9 cellular contexts compared by ENCODE assay signal in genomic region chr15:67241132-67241855, GRCh38. TPM values are rescaled to one million over a fixed set of nuclear protein-coding genes. Genes with fewer than 3 reads are reported as not detected.
DNase-seq lines count a peak whose midpoint lies in the region; ATAC-seq and TF ChIP-seq lines count a peak whose summit lies in the region.
"Had no signal": no experiment of that assay in that cellular context is flagged by ENCODE, and none has a peak within 500 bp of the region (broad histone marks: within the 10 kb centered on the region; RNA-seq: fewer than 3 reads in every experiment).

No MANE protein-coding gene starts in this region.

- no peaks in the 10 kb centered on the region for H3K27me3 Mint-ChIP-seq in activated CD8-positive, alpha-beta T cell treated with anti-CD3 and anti-CD28 coated beads for 36 hours

- intact Hi-C loops in activated CD8-positive, alpha-beta T cell treated with anti-CD3 and anti-CD28 coated beads for 36 hours (cut with micrococcal nuclease), result loop anchor here (2.0 kb wide), 1 partner anchor 66 kb away; no protein-coding TSS in a partner anchor
- intact Hi-C loops in gastrocnemius medialis (cut with DNase I; ENCODE audit: low total_unique reads), result loop anchor here (2.0 kb wide), 1 partner anchor 62 kb away; no protein-coding TSS in a partner anchor

- no peak overlapping the region for H3K4me3 ChIP-seq in gastrocnemius medialis
- H3K4me3 ChIP-seq: right lobe of liver had no signal

- in situ Hi-C loops in gastrocnemius medialis (cut with MboI; ENCODE audit: low sequenced_read_pairs in 4 of 4), result loop anchor here in 1 of 4 donors (25.0 kb wide), 1 partner anchor 104 kb away; no protein-coding TSS in a partner anchor

- TF ChIP-seq POLR2A in gastrocnemius medialis (IDR thresholded peaks at IDR 0.05), result no peak

- H3K4me1 ChIP-seq in gastrocnemius medialis, result peaks cover 30 to 41% of the 10 kb centered on the region in 2 donors
- H3K4me1 ChIP-seq: right lobe of liver had no signal

- no peaks in the 10 kb centered on the region for H3K9me3 Mint-ChIP-seq in activated CD8-positive, alpha-beta T cell treated with anti-CD3 and anti-CD28 coated beads for 36 hours

- H3K36me3 ChIP-seq in gastrocnemius medialis, result no peaks in the 10 kb centered on the region
- H3K36me3 ChIP-seq: right lobe of liver had no signal

- H3K27me3 ChIP-seq in gastrocnemius medialis, result no peaks in the 10 kb centered on the region
- H3K27me3 ChIP-seq: right lobe of liver had no signal

- peaks cover 56% of the 10 kb centered on the region for H3K4me1 Mint-ChIP-seq in activated CD8-positive, alpha-beta T cell treated with anti-CD3 and anti-CD28 coated beads for 36 hours (ENCODE audit: low read depth)

- CTCF ChIA-PET in activated CD8-positive, alpha-beta T cell treated with anti-CD3 and anti-CD28 coated beads for 36 hours (lab: Charles Lee), result interaction anchor here (0.9 to 1.9 kb wide), 4 partner anchors 8 to 297 kb away, joined by 3 to 14 read pairs (median 4); no protein-coding TSS in a partner anchor

- peak; percentile 32 for DNase-seq in stimulated activated naive CD4-positive, alpha-beta T cell treated with Interleukin-2 at 50 U/mL for 16 hours (lab: John Stamatoyannopoulos, UW)
- no peak for DNase-seq in stimulated activated naive CD4-positive, alpha-beta T cell (lab: John Stamatoyannopoulos, UW)
- DNase-seq in activated CD8-positive, alpha-beta T cell treated with anti-CD3 and anti-CD28 coated beads for 36 hours, result peak; percentile 50
- DNase-seq in gastrocnemius medialis (no peak), GOT3 (lab: John Stamatoyannopoulos, UW) (no peak), SKM-1 (lab: John Stamatoyannopoulos, UW; ENCODE audit: unreplicated experiment) (no peak), globus pallidus (ENCODE audit: low spot score) (no peak)
- DNase-seq: right lobe of liver had no signal

- H3K9me3 ChIP-seq in gastrocnemius medialis, result no peaks in the 10 kb centered on the region
- H3K9me3 ChIP-seq: right lobe of liver had no signal

- no peak for TF ChIP-seq CTCF in activated CD8-positive, alpha-beta T cell treated with anti-CD3 and anti-CD28 coated beads for 36 hours (IDR thresholded peaks at IDR 0.05)
- TF ChIP-seq CTCF in gastrocnemius medialis (IDR thresholded peaks at IDR 0.05 in 4 of 5, conservative IDR thresholded peaks at IDR 0.05 in 1 of 5), result no peak

- ATAC-seq in HG03060 (IDR thresholded peaks at IDR 0.05; ENCODE audit: low read depth, unreplicated experiment) (peak; percentile 62), gastrocnemius medialis (no peak)
- ATAC-seq in activated CD8-positive, alpha-beta T cell treated with anti-CD3 and anti-CD28 coated beads for 36 hours, result peak; percentile 81

- POLR2A ChIA-PET in activated CD8-positive, alpha-beta T cell treated with anti-CD3 and anti-CD28 coated beads for 36 hours (lab: Charles Lee), result interaction anchor here (1.0 to 1.4 kb wide), 4 partner anchors 8 to 156 kb away, joined by 3 to 5 read pairs (median 4); no protein-coding TSS in a partner anchor

- H3K27ac Mint-ChIP-seq in activated CD8-positive, alpha-beta T cell treated with anti-CD3 and anti-CD28 coated beads for 36 hours, result peak overlapping the region; percentile 81

- H3K36me3 Mint-ChIP-seq in activated CD8-positive, alpha-beta T cell treated with anti-CD3 and anti-CD28 coated beads for 36 hours (ENCODE audit: low read depth), result peaks cover 17% of the 10 kb centered on the region

- H3K27ac ChIP-seq in gastrocnemius medialis, result peak overlapping the region in 2 of 4 donors; percentile 55 to 56
- H3K27ac ChIP-seq: right lobe of liver had no signal

- no peak overlapping the region for H3K4me3 Mint-ChIP-seq in activated CD8-positive, alpha-beta T cell treated with anti-CD3 and anti-CD28 coated beads for 36 hours

RNA-seq across cellular contexts. Expression of gene AAGAB, which starts 13.2 kb away (rescaled TPM):
- total RNA-seq in activated CD8-positive, alpha-beta T cell treated with anti-CD3 and anti-CD28 coated beads for 36 hours, result 10 to 100 TPM; 42.6 to 51.2 TPM
- 10 to 100 TPM; 29.4 to 39.2 (median 30.9) TPM for total RNA-seq in gastrocnemius medialis

RNA-seq across cellular contexts. Expression of gene IQCH, which starts 13.3 kb away (rescaled TPM):
- total RNA-seq in activated CD8-positive, alpha-beta T cell treated with anti-CD3 and anti-CD28 coated beads for 36 hours, result 1 to 10 TPM; 1.2 to 1.7 TPM
- under 1 TPM; 0.07 to 0.65 (median 0.32) TPM for total RNA-seq in gastrocnemius medialis

Comparison
In these comparisons a context has a peak if more than half of its experiments do, and no peak if none do; other contexts are left out.
1. DNase-seq: peak in stimulated activated naive CD4-positive, alpha-beta T cell treated with Interleukin-2 at 50 U/mL for 16 hours (single experiment) and activated CD8-positive, alpha-beta T cell treated with anti-CD3 and anti-CD28 coated beads for 36 hours (single experiment); none in stimulated activated naive CD4-positive, alpha-beta T cell (0 of 6), gastrocnemius medialis (0 of 2), GOT3 (single experiment), SKM-1 (single experiment) and globus pallidus (single experiment).
2. ATAC-seq: peak in HG03060 (single experiment) and activated CD8-positive, alpha-beta T cell treated with anti-CD3 and anti-CD28 coated beads for 36 hours (single experiment); none in gastrocnemius medialis (0 of 2).